ENCODE assay signal across 17 cellular contexts in genomic region chr1:32736812-32737791, GRCh38. TPM values are rescaled to one million over a fixed set of nuclear protein-coding genes. Genes with fewer than 3 reads are reported as not detected.
A peak's percentile ranks its signal among the peaks of the same experiment; 100 is the strongest.
DNase-seq lines count a peak whose midpoint lies in the region; ATAC-seq lines count a peak whose summit lies in the region.
"Had no signal": no experiment of that assay in that cellular context is flagged by ENCODE, and none has a peak within 500 bp of the region (broad histone marks: within the 10 kb centered on the region; RNA-seq: fewer than 3 reads in every experiment).

No MANE protein-coding gene starts in this region.

- no CpG with 5 or more reads among the region's 7 CpGs for WGBS in mesendoderm (ENCODE audit: extremely low coverage, insufficient coverage, low lambda C conversion rate)

- peak overlapping the region; percentile 32 for H2AK5ac ChIP-seq in mesendoderm (ENCODE audit: low read length)

- peak overlapping the region; percentile 75 for H3K56ac ChIP-seq in mesendoderm (ENCODE audit: low read length)

- peak; percentile 99 for DNase-seq in NT2/D1 (ENCODE audit: low read depth, low spot score)
- DNase-seq in mesendoderm, result peak; percentile 98
- DNase-seq in NCI-H1048 (lab: John Stamatoyannopoulos, UW), result no peak
- DNase-seq in posterior cingulate gyrus, result no peak
- no peak for DNase-seq in KG1 (lab: John Stamatoyannopoulos, UW)
- no peak for DNase-seq in posterior vena cava (ENCODE audit: low spot score)
- DNase-seq: activated CD4-positive, CD25-positive, alpha-beta regulatory T cell; activated effector memory CD4-positive, alpha-beta T cell treated with anti-CD3 and anti-CD28 coated beads, Interleukin-2, amount 50 U/mL, for 16 hours; COR-L47; effector memory CD8-positive, alpha-beta T cell; NCI-H2029; RPMI8226; stimulated activated naive CD8-positive, alpha-beta T cell treated with anti-CD3 and anti-CD28 coated beads, Interleukin-15, amount 100 ng/mL, for 72 hours; T-helper 1 cell had no signal

- H3K4me1 ChIP-seq in BLaER1 (peaks cover 41% of the 10 kb centered on the region), NT2/D1 (ENCODE audit: insufficient read depth, insufficient read length) (peaks cover 27% of the 10 kb centered on the region), mesendoderm (ENCODE audit: control insufficient read depth, low read depth, low read length) (peaks cover 12% of the 10 kb centered on the region)

- intact Hi-C loops in posterior cingulate gyrus (cut with DNase I) (no loop called here), posterior vena cava (cut with DNase I) (no loop called here)

- H3K9ac ChIP-seq in BLaER1, result peak overlapping the region; percentile 7; the same call in 1 of the 2 replicates
- peak overlapping the region; percentile 66 for H3K9ac ChIP-seq in NT2/D1 (ENCODE audit: insufficient read length, low read depth)
- peak overlapping the region; percentile 40 for H3K9ac ChIP-seq in mesendoderm (ENCODE audit: low read length)

- peak overlapping the region; percentile 77 for H2BK5ac ChIP-seq in mesendoderm (ENCODE audit: low read length)

- H3K27me3 ChIP-seq in BLaER1, result peaks cover 19% of the 10 kb centered on the region; the same call in 1 of the 2 replicates
- no peaks in the 10 kb centered on the region for H3K27me3 ChIP-seq in NT2/D1 (ENCODE audit: insufficient read depth, insufficient read length)
- H3K27me3 ChIP-seq in mesendoderm (ENCODE audit: insufficient read depth, low read length, poor library complexity), result no peaks in the 10 kb centered on the region

- no peaks in the 10 kb centered on the region for H3K79me1 ChIP-seq in mesendoderm (ENCODE audit: low read length)

- H3K23ac ChIP-seq in mesendoderm (ENCODE audit: low read length), result no peak overlapping the region

- H4K8ac ChIP-seq in mesendoderm (ENCODE audit: low read depth, low read length), result no peak overlapping the region

- ATAC-seq in esophagus mucosa, result peak; percentile 50
- ATAC-seq: effector memory CD8-positive, alpha-beta T cell; stimulated activated naive CD8-positive, alpha-beta T cell treated with anti-CD3 and anti-CD28 coated beads, Interleukin-15, amount 100 ng/mL, for 72 hours had no signal

- no peak overlapping the region for H2BK15ac ChIP-seq in mesendoderm (replicated peaks; ENCODE audit: low read depth)

- H3K4ac ChIP-seq in mesendoderm (ENCODE audit: low read depth, low read length), result peak overlapping the region; percentile 22

- peak overlapping the region; percentile 42 for H3K4me2 ChIP-seq in BLaER1
- no peak overlapping the region for H3K4me2 ChIP-seq in mesendoderm (ENCODE audit: low read length)

- H3K27ac ChIP-seq in BLaER1 (no peak overlapping the region), mesendoderm (ENCODE audit: low read depth, low read length) (peak overlapping the region; percentile 90)

- no peaks in the 10 kb centered on the region for H3K36me3 ChIP-seq in BLaER1
- no peaks in the 10 kb centered on the region for H3K36me3 ChIP-seq in NT2/D1 (ENCODE audit: insufficient read depth, insufficient read length, low read length)
- H3K36me3 ChIP-seq in mesendoderm (ENCODE audit: control insufficient read depth, insufficient read depth, low read length), result no peaks in the 10 kb centered on the region

- H3K4me3 ChIP-seq in BLaER1, result no peak overlapping the region
- no peak overlapping the region for H3K4me3 ChIP-seq in NT2/D1 (ENCODE audit: insufficient read length, low read depth)
- H3K4me3 ChIP-seq in mesendoderm (ENCODE audit: low read length), result no peak overlapping the region
- H3K4me3 ChIP-seq: skin epidermis had no signal

- no peaks in the 10 kb centered on the region for H4K20me1 ChIP-seq in BLaER1

- H3K18ac ChIP-seq in mesendoderm (ENCODE audit: low read length), result peak overlapping the region; percentile 16

- no peaks in the 10 kb centered on the region for H3K9me3 ChIP-seq in BLaER1
- no peaks in the 10 kb centered on the region for H3K9me3 ChIP-seq in NT2/D1 (ENCODE audit: insufficient read depth, low read length)

- no peak overlapping the region for H4K5ac ChIP-seq in mesendoderm (ENCODE audit: low read length)

- H2BK120ac ChIP-seq in mesendoderm (ENCODE audit: low read depth, low read length), result peak overlapping the region; percentile 33

- H3K79me2 ChIP-seq in mesendoderm (ENCODE audit: control insufficient read depth, insufficient read depth, low read length), result no peaks in the 10 kb centered on the region

RNA-seq across cellular contexts. Expression of gene SYNC, which starts 34.5 kb away (rescaled TPM):
- 5.0 TPM for total RNA-seq in esophagus mucosa
- 0.11 TPM for polyA plus RNA-seq in mesendoderm (2013, experiment 1 of 2)
- polyA plus RNA-seq in mesendoderm (2013, experiment 2 of 2), result 0.06 TPM
- 100 to 1,000 TPM in 1 of 2 donors, 10 to 100 TPM in 1; 57.5 to 102 TPM for total RNA-seq in posterior vena cava

Comparison
In these comparisons a context has a peak if more than half of its experiments do, and no peak if none do; other contexts are left out.
1. H3K9ac ChIP-seq: peak in every context shown above with its lines; median percentile 66 in NT2/D1; 40 in mesendoderm; 7 in BLaER1.
2. DNase-seq: peak in NT2/D1 (single experiment) and mesendoderm (single experiment); none in NCI-H1048 (single experiment), posterior cingulate gyrus (0 of 10), KG1 (single experiment) and posterior vena cava (single experiment).